In genomic region chr12:64611430-64612286, GRCh38 we compare ENCODE assay signal across 1 cellular context.
TF ChIP-seq lines count a peak whose summit lies in the region.

No MANE protein-coding gene starts in this region.

TF ChIP-seq in H1, 55 proteins besides CTCF, POLR2A, EP300 and RAD21 (continued from another document):
- TF ChIP-seq CHD7 (IDR thresholded peaks at IDR 0.05; ENCODE audit: insufficient replicate concordance, low read length): no peak
- no peak for TF ChIP-seq ATF2 (IDR thresholded peaks at IDR 0.05; ENCODE audit: low read length)
